ENCODE assay signal across 17 cellular contexts in the genomic region with DNA sequence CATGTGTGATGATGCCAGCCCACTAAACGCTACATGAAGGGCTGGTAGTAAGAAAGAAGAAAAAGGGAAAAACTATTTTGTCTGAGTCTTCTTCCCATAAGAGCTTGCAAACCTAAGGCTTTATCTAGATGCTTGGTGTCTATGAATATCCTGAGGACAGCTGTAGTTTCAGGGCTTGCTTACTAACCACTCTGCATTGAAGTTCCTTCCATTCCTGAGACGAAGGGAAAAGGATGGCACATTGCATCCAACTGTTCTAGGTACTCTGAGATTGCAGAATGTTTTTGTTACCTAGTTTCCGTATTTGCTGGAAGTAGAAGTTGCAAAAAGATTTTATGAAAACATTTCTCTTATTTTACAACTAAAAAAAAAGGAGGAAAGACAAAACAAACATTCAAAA.
DNase-seq lines count a peak whose midpoint lies in the region; ATAC-seq and TF ChIP-seq lines count a peak whose summit lies in the region.
"Had no signal": no experiment of that assay in that cellular context is flagged by ENCODE, and none has a peak within 500 bp of the region (broad histone marks: within the 10 kb centered on the region; RNA-seq: fewer than 3 reads in every experiment).

No MANE protein-coding gene starts in this region.

- H3K9me3 ChIP-seq in trophoblast cell (ENCODE audit: insufficient read depth, low read depth, low read length) (no peaks in the 10 kb centered on the region), hepatocyte (ENCODE audit: low read depth) (no peaks in the 10 kb centered on the region), gastroesophageal sphincter (no peaks in the 10 kb centered on the region)
- H3K9me3 ChIP-seq: BE2C, BLaER1 had no signal

- DNase-seq in myocyte (ENCODE audit: low read depth) (peak; percentile 53), trophoblast cell (peak; percentile 39 to 75), NCI-H2196 (lab: John Stamatoyannopoulos, UW; ENCODE audit: unreplicated experiment) (no peak), hepatocyte (ENCODE audit: low spot score) (no peak)
- DNase-seq: 8988T; ACHN; BE2C; C1 segment of cervical spinal cord; CD4-positive, alpha-beta memory T cell; CD4-positive, CD25-positive, alpha-beta regulatory T cell; CD8-positive, alpha-beta memory T cell; COR-L47; DMS 273 treated with DMSO at 0.1 percent for 48 hours; DMS79 treated with DMSO at 0.1 percent for 48 hours; GF-D8 had no signal

- no peak for TF ChIP-seq EP300 in gastroesophageal sphincter (IDR thresholded peaks at IDR 0.05)

- H3K36me3 ChIP-seq in trophoblast cell (ENCODE audit: control insufficient read depth in 1 of 2, insufficient read depth in 2 of 2, low read length in 2 of 2) (no peaks in the 10 kb centered on the region), hepatocyte (replicated peaks; ENCODE audit: insufficient read depth, low read depth) (no peaks in the 10 kb centered on the region), gastroesophageal sphincter (no peaks in the 10 kb centered on the region)
- H3K36me3 ChIP-seq: BE2C, BLaER1 had no signal

- no peak overlapping the region for H3K4ac ChIP-seq in trophoblast cell (ENCODE audit: low read depth, low read length)

- H3K79me1 ChIP-seq in trophoblast cell (ENCODE audit: low read length) = no peaks in the 10 kb centered on the region

- WGBS in trophoblast cell (ENCODE audit: extremely low coverage, insufficient coverage, insufficient read length) = no CpG with 5 or more reads among the region's 3 CpGs
- 94% methylated on average over 3 of the region's 3 CpGs for WGBS in hepatocyte (ENCODE audit: low lambda C conversion rate, missing lambda C conversion rate)
- WGBS in gastroesophageal sphincter (ENCODE audit: low coverage in 1 of 2), 2 donors = 92 to 100% methylated on average over 3 of the region's 3 CpGs

- H3K27me3 ChIP-seq in trophoblast cell (ENCODE audit: insufficient read depth, low read length) = no peaks in the 10 kb centered on the region
- no peaks in the 10 kb centered on the region for H3K27me3 ChIP-seq in hepatocyte
- no peaks in the 10 kb centered on the region for H3K27me3 ChIP-seq in gastroesophageal sphincter
- H3K27me3 ChIP-seq: BE2C, BLaER1 had no signal

- H3K23ac ChIP-seq in trophoblast cell (ENCODE audit: low read length) = no peak overlapping the region

- H2AFZ ChIP-seq in trophoblast cell (ENCODE audit: insufficient read depth, low read length, poor library complexity) (no peak overlapping the region), hepatocyte (no peak overlapping the region)

- H4K20me1 ChIP-seq in hepatocyte (ENCODE audit: insufficient read depth, poor library complexity, severe bottlenecking) = no peaks in the 10 kb centered on the region
- H4K20me1 ChIP-seq: BLaER1 had no signal

- no peak overlapping the region for H4K8ac ChIP-seq in trophoblast cell (ENCODE audit: low read depth, low read length)

- TF ChIP-seq POLR2A in gastroesophageal sphincter (IDR thresholded peaks at IDR 0.05) = no peak

- no peak overlapping the region for H3K18ac ChIP-seq in trophoblast cell (ENCODE audit: low read length)

- H3K27ac ChIP-seq in trophoblast cell (ENCODE audit: low read depth, low read length) (no peak overlapping the region), hepatocyte (no peak overlapping the region), gastroesophageal sphincter (no peak overlapping the region)
- H3K27ac ChIP-seq: BLaER1 had no signal

- no peak overlapping the region for H4K91ac ChIP-seq in trophoblast cell (ENCODE audit: low read depth, low read length)

- H3K4me2 ChIP-seq in trophoblast cell (ENCODE audit: low read length) (no peak overlapping the region), hepatocyte (no peak overlapping the region)
- H3K4me2 ChIP-seq: BLaER1 had no signal

- H3K4me3 ChIP-seq in trophoblast cell (ENCODE audit: low read depth, low read length) = no peak overlapping the region
- H3K4me3 ChIP-seq in hepatocyte = no peak overlapping the region
- H3K4me3 ChIP-seq in gastroesophageal sphincter = no peak overlapping the region
- H3K4me3 ChIP-seq: BLaER1 had no signal

- no peak overlapping the region for H4K12ac ChIP-seq in trophoblast cell (ENCODE audit: low read depth, low read length)

- no peak for ATAC-seq in gastroesophageal sphincter

- no peak overlapping the region for H2AK5ac ChIP-seq in trophoblast cell (ENCODE audit: low read length)

- H2BK12ac ChIP-seq in trophoblast cell (ENCODE audit: low read length) = no peak overlapping the region

- H3K4me1 ChIP-seq in trophoblast cell (ENCODE audit: control insufficient read depth in 1 of 2, insufficient read depth in 2 of 2, low read length in 2 of 2) = no peaks in the 10 kb centered on the region
- no peaks in the 10 kb centered on the region for H3K4me1 ChIP-seq in hepatocyte (ENCODE audit: insufficient read depth)
- no peaks in the 10 kb centered on the region for H3K4me1 ChIP-seq in gastroesophageal sphincter
- H3K4me1 ChIP-seq: BE2C, BLaER1 had no signal

- H2BK5ac ChIP-seq in trophoblast cell (ENCODE audit: low read depth, low read length, poor library complexity) = no peak overlapping the region

- TF ChIP-seq CTCF in hepatocyte (IDR thresholded peaks at IDR 0.05; ENCODE audit: poor library complexity) (no peak), gastroesophageal sphincter (IDR thresholded peaks at IDR 0.05) (no peak)

- H3K79me2 ChIP-seq in trophoblast cell (ENCODE audit: control insufficient read depth, insufficient read depth, low read length, poor library complexity) (no peaks in the 10 kb centered on the region), hepatocyte (no peaks in the 10 kb centered on the region)

- no peak overlapping the region for H2BK120ac ChIP-seq in trophoblast cell (ENCODE audit: insufficient read depth, low read length, poor library complexity)

- H3K9ac ChIP-seq in trophoblast cell (ENCODE audit: low read length) = no peak overlapping the region
- H3K9ac ChIP-seq: BLaER1 had no signal

- H3K9me2 ChIP-seq in hepatocyte (replicated peaks; ENCODE audit: insufficient read depth) = no peaks in the 10 kb centered on the region

- H3K14ac ChIP-seq in trophoblast cell (ENCODE audit: low read length) = no peak overlapping the region

Comparison
In these comparisons a context has a peak if more than half of its experiments do, and no peak if none do; other contexts are left out.
1. DNase-seq: peak in myocyte (single experiment) and trophoblast cell (2 of 2); none in NCI-H2196 (single experiment) and hepatocyte (single experiment).